ENCODE assay signal across 23 cellular contexts in genomic region chr12:45338272-45338671, GRCh38.
DNase-seq lines count a peak whose midpoint lies in the region; ATAC-seq and TF ChIP-seq lines count a peak whose summit lies in the region.
"Had no signal": no experiment of that assay in that cellular context is flagged by ENCODE, and none has a peak within 500 bp of the region (broad histone marks: within the 10 kb centered on the region; RNA-seq: fewer than 3 reads in every experiment).

No MANE protein-coding gene starts in this region.

- DNase-seq in NCI-H2107 treated with DMSO at 0.1 percent for 48 hours (lab: John Stamatoyannopoulos, UW; ENCODE audit: unreplicated experiment) (peak; percentile 56), NCI-H2107 (lab: John Stamatoyannopoulos, UW) (no peak), esophagus muscularis mucosa (ENCODE audit: extremely low spot score) (no peak), right atrium auricular region (ENCODE audit: low spot score) (no peak), EL (no peak), immature natural killer cell (no peak)
- DNase-seq: 8988T; activated B cell treated with CpG ODN at 0.5 μM for 24 hours; activated CD4-positive, alpha-beta memory T cell treated with anti-CD3 and anti-CD28 coated beads for 36 hours; activated gamma-delta T cell treated with Interleukin-2 at 50 U/mL for 16 hours; AML-193; CD8-positive, alpha-beta T cell; central memory CD4-positive, alpha-beta T cell; dorsolateral prefrontal cortex; foreskin melanocyte; kidney; mammary epithelial cell; NCI-H2081 treated with DMSO at 0.1 percent for 48 hours; NCI-H510A treated with DMSO at 0.1 percent for 48 hours; stimulated activated CD4-positive, alpha-beta T cell treated with anti-CD3 and anti-CD28 coated beads, Interleukin-15, amount 100 ng/mL, for 24 hours; upper lobe of left lung had no signal

- H3K9me3 Mint-ChIP-seq in immature natural killer cell, result no peaks in the 10 kb centered on the region
- H3K9me3 Mint-ChIP-seq: activated B cell treated with CpG ODN at 0.5 μM for 24 hours; activated CD4-positive, alpha-beta memory T cell treated with anti-CD3 and anti-CD28 coated beads for 36 hours; CD8-positive, alpha-beta T cell had no signal

- H3K4me1 Mint-ChIP-seq in immature natural killer cell, result no peaks in the 10 kb centered on the region
- H3K4me1 Mint-ChIP-seq: activated B cell treated with CpG ODN at 0.5 μM for 24 hours had no signal

- no peak overlapping the region for H3K9ac ChIP-seq in subcutaneous abdominal adipose tissue (ENCODE audit: low read length in 5 of 5)

- ATAC-seq in GM21526 (IDR thresholded peaks at IDR 0.05; ENCODE audit: low FRiP score, unreplicated experiment), result no peak
- ATAC-seq: CD8-positive, alpha-beta T cell had no signal

- H3K27ac Mint-ChIP-seq in immature natural killer cell, result no peak overlapping the region
- H3K27ac Mint-ChIP-seq: activated B cell treated with CpG ODN at 0.5 μM for 24 hours; activated CD4-positive, alpha-beta memory T cell treated with anti-CD3 and anti-CD28 coated beads for 36 hours; CD8-positive, alpha-beta T cell had no signal

- H3K36me3 ChIP-seq in esophagus muscularis mucosa, result no peaks in the 10 kb centered on the region
- no peaks in the 10 kb centered on the region for H3K36me3 ChIP-seq in right atrium auricular region
- peaks cover 0 to 15% (median 7%) of the 10 kb centered on the region in 5 donors for H3K36me3 ChIP-seq in subcutaneous abdominal adipose tissue (ENCODE audit: control insufficient read depth in 5 of 5, insufficient read depth in 5 of 5, low read length in 5 of 5)
- H3K36me3 ChIP-seq: upper lobe of left lung had no signal

- H3K27me3 ChIP-seq in esophagus muscularis mucosa (no peaks in the 10 kb centered on the region), right atrium auricular region (no peaks in the 10 kb centered on the region), subcutaneous abdominal adipose tissue (ENCODE audit: control insufficient read depth in 5 of 5, insufficient read depth in 4 of 5, low read length in 5 of 5) (no peaks in the 10 kb centered on the region)
- H3K27me3 ChIP-seq: dorsolateral prefrontal cortex, upper lobe of left lung had no signal

- intact Hi-C loops in esophagus muscularis mucosa (cut with DNase I), result no loop called here

- H3K27ac ChIP-seq in esophagus muscularis mucosa (replicated peaks in 1 of 4) (peak overlapping the region in 3 of 4 donors; percentile 31 to 53 (median 40)), right atrium auricular region (peak overlapping the region; percentile 27 to 59), subcutaneous abdominal adipose tissue (ENCODE audit: low read depth, low read length) (peak overlapping the region; percentile 31)
- H3K27ac ChIP-seq: dorsolateral prefrontal cortex, upper lobe of left lung had no signal

- H3K4me3 Mint-ChIP-seq in immature natural killer cell, result no peak overlapping the region
- H3K4me3 Mint-ChIP-seq: activated B cell treated with CpG ODN at 0.5 μM for 24 hours; activated CD4-positive, alpha-beta memory T cell treated with anti-CD3 and anti-CD28 coated beads for 36 hours; CD8-positive, alpha-beta T cell had no signal

- peaks cover 22 to 44% (median 32%) of the 10 kb centered on the region in 4 donors for H3K4me1 ChIP-seq in esophagus muscularis mucosa
- H3K4me1 ChIP-seq in right atrium auricular region, result peaks cover 0 to 29% of the 10 kb centered on the region in 2 donors
- peaks cover 0 to 8% (median 2%) of the 10 kb centered on the region in 5 donors for H3K4me1 ChIP-seq in subcutaneous abdominal adipose tissue (ENCODE audit: control insufficient read depth in 5 of 5, insufficient read depth in 5 of 5, low read length in 5 of 5)

- WGBS in esophagus muscularis mucosa, result 76% methylated on average over 1 of the region's 1 CpG

- TF ChIP-seq EP300 in esophagus muscularis mucosa (IDR thresholded peaks at IDR 0.05), result no peak

- TF ChIP-seq CTCF in esophagus muscularis mucosa (IDR thresholded peaks at IDR 0.05) (no peak), right atrium auricular region (IDR thresholded peaks at IDR 0.05) (no peak)

- H3K9me3 ChIP-seq in esophagus muscularis mucosa (no peaks in the 10 kb centered on the region), right atrium auricular region (no peaks in the 10 kb centered on the region), subcutaneous abdominal adipose tissue (ENCODE audit: control insufficient read depth in 5 of 5, low read length in 5 of 5) (no peaks in the 10 kb centered on the region)
- H3K9me3 ChIP-seq: upper lobe of left lung had no signal

- H3K27me3 Mint-ChIP-seq in immature natural killer cell (ENCODE audit: low read depth in 3 of 3), result no peaks in the 10 kb centered on the region
- H3K27me3 Mint-ChIP-seq: activated B cell treated with CpG ODN at 0.5 μM for 24 hours; activated CD4-positive, alpha-beta memory T cell treated with anti-CD3 and anti-CD28 coated beads for 36 hours had no signal

- peaks cover 4 to 12% (median 6%) of the 10 kb centered on the region in 3 donors for H3K36me3 Mint-ChIP-seq in immature natural killer cell

- no peak overlapping the region for H3K4me3 ChIP-seq in esophagus muscularis mucosa
- no peak overlapping the region for H3K4me3 ChIP-seq in right atrium auricular region
- H3K4me3 ChIP-seq in subcutaneous abdominal adipose tissue (ENCODE audit: low read depth in 1 of 5, low read length in 5 of 5), result no peak overlapping the region
- H3K4me3 ChIP-seq: dorsolateral prefrontal cortex, upper lobe of left lung had no signal

- no peak for TF ChIP-seq POLR2A in esophagus muscularis mucosa (IDR thresholded peaks at IDR 0.05; ENCODE audit: low read depth)
